8 cellular contexts compared by ENCODE assay signal in the genomic region with DNA sequence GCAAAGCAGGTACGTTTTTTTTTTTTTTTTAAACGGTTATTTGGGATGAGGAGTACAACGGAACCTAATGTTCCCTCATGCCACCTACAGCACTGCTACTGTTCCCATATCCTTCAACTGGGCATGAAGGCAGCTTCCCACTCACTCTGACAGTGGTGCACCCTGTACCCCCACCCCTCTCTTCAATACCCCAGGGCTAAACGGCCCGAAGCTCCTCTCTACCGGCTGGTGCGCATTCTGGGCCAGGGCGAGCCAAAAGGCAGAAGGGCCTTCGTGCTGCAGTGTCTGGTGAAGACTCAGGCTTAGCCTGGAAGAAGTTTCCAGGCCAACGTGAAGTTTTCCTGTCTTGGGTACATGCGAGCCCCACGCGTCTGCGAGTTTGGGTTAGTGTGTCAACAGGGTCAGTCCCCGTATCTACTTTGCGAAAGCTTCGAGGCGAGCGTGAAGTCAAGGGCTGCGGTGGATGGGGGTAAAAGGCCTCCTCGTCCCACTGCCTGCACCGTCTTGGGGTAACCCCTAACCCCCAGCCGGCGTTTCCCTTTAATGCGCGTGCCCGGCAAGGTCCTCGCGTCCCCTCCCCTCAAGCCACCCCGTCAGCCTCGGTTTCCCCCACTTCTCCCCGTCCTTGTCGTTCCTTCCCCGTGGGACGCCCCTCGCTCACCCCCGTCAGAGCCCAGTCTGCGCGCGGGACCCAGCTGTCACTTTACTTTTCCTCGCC. TPM values are rescaled to one million over a fixed set of nuclear protein-coding genes. Genes with fewer than 3 reads are reported as not detected.
DNase-seq lines count a peak whose midpoint lies in the region; ATAC-seq and TF ChIP-seq lines count a peak whose summit lies in the region.

No MANE protein-coding gene starts in this region.

- H3K9me3 ChIP-seq in WERI-Rb-1 (ENCODE audit: severe bottlenecking), result no peaks in the 10 kb centered on the region

- no peaks in the 10 kb centered on the region; the same call in 1 of the 2 replicates for H3K36me3 ChIP-seq in WERI-Rb-1

- ATAC-seq in HG03045 (IDR thresholded peaks at IDR 0.05; ENCODE audit: unreplicated experiment) (peak; percentile 31), esophagus mucosa (peak; percentile 37)
- ATAC-seq in natural killer cell treated with Interleukin-12 subunit alpha and Interleukin-12 subunit beta and Interleukin-15 and Interleukin-18, amount 100 ng/mL, for 72 hours, result peak; percentile 47 to 63

- H3K36me3 Mint-ChIP-seq in activated naive CD4-positive, alpha-beta T cell treated with anti-CD3 and anti-CD28 coated beads for 36 hours (ENCODE audit: low read depth), result no peaks in the 10 kb centered on the region
- H3K36me3 Mint-ChIP-seq in natural killer cell treated with Interleukin-12 subunit alpha and Interleukin-12 subunit beta and Interleukin-15 and Interleukin-18, amount 100 ng/mL, for 72 hours, result peaks cover 10% of the 10 kb centered on the region

- H3K4me1 Mint-ChIP-seq in activated naive CD4-positive, alpha-beta T cell treated with anti-CD3 and anti-CD28 coated beads for 36 hours (ENCODE audit: low read depth), result peaks cover 18% of the 10 kb centered on the region
- peaks cover 18 to 23% of the 10 kb centered on the region in 2 donors for H3K4me1 Mint-ChIP-seq in natural killer cell treated with Interleukin-12 subunit alpha and Interleukin-12 subunit beta and Interleukin-15 and Interleukin-18, amount 100 ng/mL, for 72 hours (ENCODE audit: low read depth in 2 of 2)

- in situ Hi-C loops in GM13977 (cut with MboI; ENCODE audit: low pct_unique_long_range_greater_than_20kb, low sequenced_read_pairs, unreplicated experiment), result no loop called here

- peak overlapping the region; percentile 48 for H3K27ac Mint-ChIP-seq in activated naive CD4-positive, alpha-beta T cell treated with anti-CD3 and anti-CD28 coated beads for 36 hours
- no peak overlapping the region for H3K27ac Mint-ChIP-seq in natural killer cell treated with Interleukin-12 subunit alpha and Interleukin-12 subunit beta and Interleukin-15 and Interleukin-18, amount 100 ng/mL, for 72 hours

- peaks cover 6% of the 10 kb centered on the region for H3K27me3 Mint-ChIP-seq in activated naive CD4-positive, alpha-beta T cell treated with anti-CD3 and anti-CD28 coated beads for 36 hours (ENCODE audit: low read depth)
- peaks cover 30 to 37% of the 10 kb centered on the region in 2 donors for H3K27me3 Mint-ChIP-seq in natural killer cell treated with Interleukin-12 subunit alpha and Interleukin-12 subunit beta and Interleukin-15 and Interleukin-18, amount 100 ng/mL, for 72 hours

- no peaks in the 10 kb centered on the region for H3K27me3 ChIP-seq in WERI-Rb-1 (ENCODE audit: insufficient read depth, low read depth, severe bottlenecking)

- intact Hi-C loops in activated naive CD4-positive, alpha-beta T cell treated with anti-CD3 and anti-CD28 coated beads for 36 hours (cut with micrococcal nuclease), result loop anchor here (2.0 kb wide), 2 partner anchors 602 to 714 kb away; a partner anchor contains a TSS

- no peak for TF ChIP-seq CTCF in WERI-Rb-1 (IDR thresholded peaks at IDR 0.05; ENCODE audit: low read depth, low read length)
- no peak for TF ChIP-seq CTCF in GM13977 (IDR thresholded peaks at IDR 0.05; ENCODE audit: extremely low read depth, insufficient read depth, missing control alignments)

- no peaks in the 10 kb centered on the region for H3K9me3 Mint-ChIP-seq in activated naive CD4-positive, alpha-beta T cell treated with anti-CD3 and anti-CD28 coated beads for 36 hours
- H3K9me3 Mint-ChIP-seq in natural killer cell treated with Interleukin-12 subunit alpha and Interleukin-12 subunit beta and Interleukin-15 and Interleukin-18, amount 100 ng/mL, for 72 hours, result no peaks in the 10 kb centered on the region

- peak overlapping the region; percentile 53 for H3K4me3 ChIP-seq in WERI-Rb-1 (ENCODE audit: low read depth, low read length)

- peak overlapping the region; percentile 23; the same call in 1 of the 2 replicates for H3K27ac ChIP-seq in WERI-Rb-1

- DNase-seq in activated naive CD4-positive, alpha-beta T cell treated with anti-CD3 and anti-CD28 coated beads for 36 hours, result peak; percentile 62
- DNase-seq in activated naive CD4-positive, alpha-beta T cell treated with Interleukin-2 at 50 U/mL for 16 hours, result no peak
- DNase-seq in WERI-Rb-1 (no peak), GM13977 (ENCODE audit: low spot score) (no peak), cortex of kidney (lab: John Stamatoyannopoulos, UW) (no peak)
- no peak for DNase-seq in natural killer cell treated with Interleukin-12 subunit alpha and Interleukin-12 subunit beta and Interleukin-15 and Interleukin-18, amount 100 ng/mL, for 72 hours (ENCODE audit: low spot score)

- H3K4me3 Mint-ChIP-seq in activated naive CD4-positive, alpha-beta T cell treated with anti-CD3 and anti-CD28 coated beads for 36 hours, result peak overlapping the region; percentile 78
- H3K4me3 Mint-ChIP-seq in natural killer cell treated with Interleukin-12 subunit alpha and Interleukin-12 subunit beta and Interleukin-15 and Interleukin-18, amount 100 ng/mL, for 72 hours, result peak overlapping the region; percentile 73

- CTCF ChIA-PET in activated naive CD4-positive, alpha-beta T cell treated with anti-CD3 and anti-CD28 coated beads for 36 hours (lab: Charles Lee), result interaction anchor here (0.7 kb wide), 1 partner anchor 13 kb away, joined by 3 read pairs; no protein-coding TSS in a partner anchor

RNA-seq across cellular contexts. Expression of a gene that starts 0.8 kb away (rescaled TPM):
- total RNA-seq in activated naive CD4-positive, alpha-beta T cell treated with anti-CD3 and anti-CD28 coated beads for 36 hours, result 10 to 100 TPM; 11.6 to 14.0 TPM
- total RNA-seq in esophagus mucosa, result 33.9 TPM
- total RNA-seq in natural killer cell treated with Interleukin-12 subunit alpha and Interleukin-12 subunit beta and Interleukin-15 and Interleukin-18, amount 100 ng/mL, for 72 hours, result 1 to 10 TPM; 6.4 to 9.6 TPM
